ENCODE assay signal across 15 cellular contexts in genomic region chr12:271165-271564, GRCh38. TPM values are rescaled to one million over a fixed set of nuclear protein-coding genes. Genes with fewer than 3 reads are reported as not detected.
"Had no signal": no experiment of that assay in that cellular context is flagged by ENCODE, and none has a peak within 500 bp of the region (broad histone marks: within the 10 kb centered on the region; RNA-seq: fewer than 3 reads in every experiment).

No MANE protein-coding gene starts in this region.

- ATAC-seq: activated T-cell treated with anti-CD3 and anti-CD28 coated beads, Interleukin-2, amount 50 U/mL, for 72 hours; pancreas; stimulated activated memory B cell treated with anti-CD40 and anti-IgM and Interleukin-4, amounts not matched to agents 10 μg/mL and 1 μg/mL and 100 μg/mL, for 72 hours had no signal

- DNase-seq: activated CD4-positive, alpha-beta memory T cell treated with anti-CD3 and anti-CD28 coated beads, Interleukin-2, amount 10 ng/mL, durations not matched to agents 7 days and 5 days; activated CD4-positive, CD25-positive, alpha-beta regulatory T cell treated with anti-CD3 and anti-CD28 coated beads, Interleukin-2, amount 50 U/mL, for 72 hours; activated T-cell treated with anti-CD3 and anti-CD28 coated beads, Interleukin-2, amount 50 U/mL, for 72 hours; cortex of kidney; pancreas; retina; T-helper 9 cell had no signal

- H3K27me3 ChIP-seq: ascending aorta, cardiac muscle cell, neural progenitor cell had no signal

- H3K9ac ChIP-seq: neural progenitor cell had no signal

- H3K9me3 ChIP-seq: ascending aorta, pancreas had no signal

- H3K4me2 ChIP-seq: neural progenitor cell, smooth muscle cell had no signal

- H3K4me1 ChIP-seq: ascending aorta, pancreas had no signal

- H3K36me3 ChIP-seq: ascending aorta, cardiac muscle cell, neural progenitor cell, pancreas had no signal

- H3K4me3 ChIP-seq: ascending aorta, cardiac muscle cell, neural progenitor cell, pancreas, smooth muscle cell had no signal

- H2AFZ ChIP-seq: neural progenitor cell had no signal

- H3K27ac ChIP-seq: ascending aorta, cardiac muscle cell, neural progenitor cell, pancreas had no signal

RNA-seq across cellular contexts. Expression of gene SLC6A13, which starts 8.5 kb away (rescaled TPM):
- total RNA-seq: activated CD4-positive, alpha-beta memory T cell treated with anti-CD3 and anti-CD28 coated beads, Interleukin-2, amount 10 ng/mL, durations not matched to agents 7 days and 5 days; ascending aorta; epithelial cell of proximal tubule; mesenteric fat pad; SK-MEL-5 had no signal

RNA-seq across cellular contexts. Expression of gene SLC6A12, which starts 57.2 kb away (rescaled TPM):
- total RNA-seq: activated CD4-positive, alpha-beta memory T cell treated with anti-CD3 and anti-CD28 coated beads, Interleukin-2, amount 10 ng/mL, durations not matched to agents 7 days and 5 days; epithelial cell of proximal tubule had no signal
- polyA plus RNA-seq: smooth muscle cell had no signal
